22 cellular contexts compared by ENCODE assay signal in the genomic region with DNA sequence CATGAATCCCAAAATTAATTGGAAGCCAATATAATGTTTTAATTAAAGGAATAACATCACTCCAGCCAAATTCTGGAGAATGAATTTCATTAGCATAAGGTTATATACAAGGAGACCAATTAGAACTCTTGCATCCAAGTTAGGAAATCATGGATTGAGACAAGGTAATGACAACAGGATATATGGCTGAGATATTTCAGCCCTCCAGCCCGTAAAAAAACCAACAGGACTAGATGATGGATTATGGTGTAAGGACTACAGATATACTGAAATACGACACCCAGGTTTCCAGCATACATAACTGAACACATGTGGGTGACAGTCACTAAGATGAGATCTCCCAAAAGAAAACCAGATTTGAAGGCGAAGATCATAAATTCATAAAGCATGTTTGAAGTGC.
"Had no signal": no experiment of that assay in that cellular context is flagged by ENCODE, and none has a peak within 500 bp of the region (broad histone marks: within the 10 kb centered on the region; RNA-seq: fewer than 3 reads in every experiment).

No MANE protein-coding gene starts in this region.

- ATAC-seq: T-cell had no signal

- H3K4me3 Mint-ChIP-seq: IgD-negative memory B cell; T-cell; T-helper 1 cell treated with Interleukin-12 subunit alpha and Interleukin-12 subunit beta and Interleukin-4 antibody, amounts not matched to agents 30 μg/mL and 1 μg/mL, for 36 hours had no signal

- DNase-seq: KBM-7, MV-4-11, NCI-H1048, NCI-H1105, NCI-H1417, NCI-H1436 treated with DMSO at 0.1 percent for 48 hours, NCI-H1694, NCI-H187 treated with DMSO at 0.1 percent for 48 hours, NCI-H2029 treated with DMSO at 0.1 percent for 48 hours, NCI-H2107, NCI-H345, NCI-H446 treated with DMSO at 0.1 percent for 48 hours, NCI-H510A treated with DMSO at 0.1 percent for 48 hours, NCI-H526, Right ventricle myocardium superior, RPMI8226, SIG-M5, SK-N-SH, SW 1271, T-cell had no signal

- H3K27me3 Mint-ChIP-seq: IgD-negative memory B cell, T-cell had no signal

- H3K27ac Mint-ChIP-seq: IgD-negative memory B cell; T-cell; T-helper 1 cell treated with Interleukin-12 subunit alpha and Interleukin-12 subunit beta and Interleukin-4 antibody, amounts not matched to agents 30 μg/mL and 1 μg/mL, for 36 hours had no signal

- H3K36me3 Mint-ChIP-seq: IgD-negative memory B cell, T-cell had no signal

- H3K4me1 Mint-ChIP-seq: IgD-negative memory B cell had no signal

- H3K9me3 Mint-ChIP-seq: IgD-negative memory B cell; T-cell; T-helper 1 cell treated with Interleukin-12 subunit alpha and Interleukin-12 subunit beta and Interleukin-4 antibody, amounts not matched to agents 30 μg/mL and 1 μg/mL, for 36 hours had no signal
